ENCODE assay signal across 12 cellular contexts in genomic region chr11:96311120-96311568, GRCh38. TPM values are rescaled to one million over a fixed set of nuclear protein-coding genes. Genes with fewer than 3 reads are reported as not detected.
DNase-seq lines count a peak whose midpoint lies in the region; ATAC-seq and TF ChIP-seq lines count a peak whose summit lies in the region.
"Had no signal": no experiment of that assay in that cellular context is flagged by ENCODE, and none has a peak within 500 bp of the region (broad histone marks: within the 10 kb centered on the region; RNA-seq: fewer than 3 reads in every experiment).

No MANE protein-coding gene starts in this region.

- H3K36me3 ChIP-seq in stomach (no peaks in the 10 kb centered on the region), BE2C (no peaks in the 10 kb centered on the region)

- H3K27ac Mint-ChIP-seq in activated CD4-positive, alpha-beta T cell treated with anti-CD3 and anti-CD28 coated beads, Interleukin-2, amount 10 ng/mL, durations not matched to agents 7 days and 5 days, result no peak overlapping the region
- H3K27ac Mint-ChIP-seq: activated naive CD4-positive, alpha-beta T cell treated with anti-CD3 and anti-CD28 coated beads for 36 hours; GM23338 had no signal

- peaks cover 42% of the 10 kb centered on the region for H3K36me3 Mint-ChIP-seq in activated CD4-positive, alpha-beta T cell treated with anti-CD3 and anti-CD28 coated beads, Interleukin-2, amount 10 ng/mL, durations not matched to agents 7 days and 5 days (ENCODE audit: low read depth)

- TF ChIP-seq EP300 in stomach (IDR thresholded peaks at IDR 0.05), result no peak

- CTCF ChIA-PET in activated CD4-positive, alpha-beta T cell treated with anti-CD3 and anti-CD28 coated beads, Interleukin-2, amount 10 ng/mL, durations not matched to agents 7 days and 5 days (lab: Charles Lee), result interaction anchor here (0.6 to 3.4 kb wide), 7 partner anchors 9 to 1996 kb away, joined by 3 to 14 read pairs (median 4); partner anchors contain the start of gene MAML2

- WGBS in stomach, 5 donors, result 29 to 44% (median 32%) methylated on average over 2 of the region's 2 CpGs

- H3K27me3 ChIP-seq in stomach (no peaks in the 10 kb centered on the region), BE2C (no peaks in the 10 kb centered on the region)

- peak; percentile 32 for DNase-seq in GM04504 (ENCODE audit: low read depth)
- DNase-seq in SK-N-DZ (ENCODE audit: low spot score), result peak; percentile 2
- peak; percentile 81 for DNase-seq in fibroblast of pulmonary artery (ENCODE audit: low read depth)
- no peak for DNase-seq in stomach
- no peak for DNase-seq in left cardiac atrium
- DNase-seq in activated CD4-positive, alpha-beta T cell treated with anti-CD3 and anti-CD28 coated beads, Interleukin-2, amount 10 ng/mL, durations not matched to agents 7 days and 5 days, result no peak
- no peak for DNase-seq in NCI-H128 (lab: John Stamatoyannopoulos, UW; ENCODE audit: unreplicated experiment)
- DNase-seq in BE2C, result no peak
- DNase-seq: activated naive CD4-positive, alpha-beta T cell treated with anti-CD3 and anti-CD28 coated beads for 36 hours; NCI-H524 had no signal

- H3K27ac ChIP-seq in stomach, result peak overlapping the region; percentile 38 to 79 (median 71)

- intact Hi-C loops in stomach (cut with DNase I; ENCODE audit: low total_unique reads) (no loop called here), left cardiac atrium (cut with DNase I) (no loop called here)

- H3K9me3 ChIP-seq in stomach (no peaks in the 10 kb centered on the region), BE2C (no peaks in the 10 kb centered on the region)

- peaks cover 51 to 94% (median 66%) of the 10 kb centered on the region in 4 donors for H3K4me1 ChIP-seq in stomach
- H3K4me1 ChIP-seq in BE2C, result peaks cover 14% of the 10 kb centered on the region; the same call in 1 of the 2 replicates

- H3K4me3 Mint-ChIP-seq in activated CD4-positive, alpha-beta T cell treated with anti-CD3 and anti-CD28 coated beads, Interleukin-2, amount 10 ng/mL, durations not matched to agents 7 days and 5 days, result no peak overlapping the region
- H3K4me3 Mint-ChIP-seq: activated naive CD4-positive, alpha-beta T cell treated with anti-CD3 and anti-CD28 coated beads for 36 hours; GM23338; natural killer cell treated with Interleukin-12 subunit alpha and Interleukin-12 subunit beta and Interleukin-15 and Interleukin-18, amount 100 ng/mL, for 72 hours had no signal

- POLR2A ChIA-PET in activated CD4-positive, alpha-beta T cell treated with anti-CD3 and anti-CD28 coated beads, Interleukin-2, amount 10 ng/mL, durations not matched to agents 7 days and 5 days (lab: Charles Lee), result no interaction called here

- H3K4me3 ChIP-seq in fibroblast of pulmonary artery (replicated peaks; ENCODE audit: low read depth, low read length) (no peak overlapping the region), stomach (no peak overlapping the region), BE2C (ENCODE audit: low read depth, low read length) (no peak overlapping the region)
- H3K4me3 ChIP-seq: GM23338 had no signal

- no peak for ATAC-seq in left cardiac atrium
- ATAC-seq: GM23338; natural killer cell treated with Interleukin-12 subunit alpha and Interleukin-12 subunit beta and Interleukin-15 and Interleukin-18, amount 100 ng/mL, for 72 hours had no signal

- peaks cover 64% of the 10 kb centered on the region for H3K4me1 Mint-ChIP-seq in activated CD4-positive, alpha-beta T cell treated with anti-CD3 and anti-CD28 coated beads, Interleukin-2, amount 10 ng/mL, durations not matched to agents 7 days and 5 days

- no peaks in the 10 kb centered on the region for H3K27me3 Mint-ChIP-seq in activated CD4-positive, alpha-beta T cell treated with anti-CD3 and anti-CD28 coated beads, Interleukin-2, amount 10 ng/mL, durations not matched to agents 7 days and 5 days
- H3K27me3 Mint-ChIP-seq: natural killer cell treated with Interleukin-12 subunit alpha and Interleukin-12 subunit beta and Interleukin-15 and Interleukin-18, amount 100 ng/mL, for 72 hours had no signal

- TF ChIP-seq CTCF in fibroblast of pulmonary artery (IDR thresholded peaks at IDR 0.05; ENCODE audit: low read length, missing control alignments), result no peak
- TF ChIP-seq CTCF in stomach (IDR thresholded peaks at IDR 0.05), result no peak
- no peak for TF ChIP-seq CTCF in BE2C (IDR thresholded peaks at IDR 0.05; ENCODE audit: low read depth, low read length)

- TF ChIP-seq POLR2A in stomach (IDR thresholded peaks at IDR 0.05), result no peak

- peaks cover 3% of the 10 kb centered on the region for H3K9me3 Mint-ChIP-seq in activated CD4-positive, alpha-beta T cell treated with anti-CD3 and anti-CD28 coated beads, Interleukin-2, amount 10 ng/mL, durations not matched to agents 7 days and 5 days
- H3K9me3 Mint-ChIP-seq: activated naive CD4-positive, alpha-beta T cell treated with anti-CD3 and anti-CD28 coated beads for 36 hours; GM23338; natural killer cell treated with Interleukin-12 subunit alpha and Interleukin-12 subunit beta and Interleukin-15 and Interleukin-18, amount 100 ng/mL, for 72 hours had no signal

RNA-seq across cellular contexts. Expression of gene MAML2, which starts 31.9 kb away (rescaled TPM):
- polyA plus RNA-seq in SK-N-DZ (2014; cell fraction: cytosol; rRNA removed), result 4.7 and 6.4 TPM in 2 replicates
- 3.4 and 3.5 TPM in 2 replicates for polyA plus RNA-seq in SK-N-DZ (2014; cell fraction: nucleus; rRNA removed)
- total RNA-seq in stomach, result 10 to 100 TPM in 4 of 5 donors, 1 to 10 TPM in 1; 7.8 to 22.8 (median 17.4) TPM
- polyA plus RNA-seq in stomach, result 1 to 10 TPM; 1.3 to 3.4 (median 3.0) TPM
- 1 to 10 TPM; 6.8 to 9.3 TPM for total RNA-seq in left cardiac atrium
- total RNA-seq in activated CD4-positive, alpha-beta T cell treated with anti-CD3 and anti-CD28 coated beads, Interleukin-2, amount 10 ng/mL, durations not matched to agents 7 days and 5 days, result 10 to 100 TPM; 23.4 to 27.2 TPM
- 9.9 TPM for polyA plus RNA-seq in BE2C (2012; ENCODE audit: insufficient read depth, insufficient read length, low read depth)

Comparison
In these comparisons a context has a peak if more than half of its experiments do, and no peak if none do; other contexts are left out.
1. DNase-seq: peak in GM04504 (single experiment), SK-N-DZ (single experiment) and fibroblast of pulmonary artery (single experiment); none in stomach (single experiment), left cardiac atrium (single experiment), activated CD4-positive, alpha-beta T cell treated with anti-CD3 and anti-CD28 coated beads, Interleukin-2, amount 10 ng/mL, durations not matched to agents 7 days and 5 days (single experiment), NCI-H128 (single experiment) and BE2C (single experiment).